Comparison of ENCODE assay signal across 8 cellular contexts in genomic region chr16:1771072-1771863, GRCh38. TPM values are rescaled to one million over a fixed set of nuclear protein-coding genes. Genes with fewer than 3 reads are reported as not detected.
DNase-seq lines count a peak whose midpoint lies in the region; TF ChIP-seq lines count a peak whose summit lies in the region.

TSS of gene NME3 (minus strand) at chr16:1771543. CDS start at chr16:1771534, 9 bp downstream.

- H3K9me3 Mint-ChIP-seq in type B pancreatic cell: no peaks in the 10 kb centered on the region

- no peaks in the 10 kb centered on the region for H3K27me3 Mint-ChIP-seq in type B pancreatic cell

- peaks cover 61% of the 10 kb centered on the region for H3K4me1 ChIP-seq in left ventricle myocardium inferior
- H3K4me1 ChIP-seq in prostate gland (replicated peaks): peaks cover 14% of the 10 kb centered on the region

- H3K27ac ChIP-seq in left ventricle myocardium inferior (replicated peaks) (peak within 1 kb of the TSS; percentile 95), prostate gland (peak within 1 kb of the TSS; percentile 84 to 96)

- H3K4me1 Mint-ChIP-seq in type B pancreatic cell (ENCODE audit: unreplicated experiment): no peaks in the 10 kb centered on the region

- TF ChIP-seq CTCF in left ventricle myocardium inferior (IDR thresholded peaks at IDR 0.05; ENCODE audit: borderline replicate concordance) (no peak), prostate gland (IDR thresholded peaks at IDR 0.05) (no peak), type B pancreatic cell (conservative IDR thresholded peaks at IDR 0.05) (no peak)

- H3K27ac Mint-ChIP-seq in type B pancreatic cell: peak within 1 kb of the TSS; percentile 95

- peaks cover 45% of the 10 kb centered on the region for H3K36me3 ChIP-seq in left ventricle myocardium inferior
- peaks cover 0 to 21% of the 10 kb centered on the region in 2 donors for H3K36me3 ChIP-seq in prostate gland

- peak; percentile 12 for TF ChIP-seq POLR2A in prostate gland (IDR thresholded peaks at IDR 0.05)

- 3% methylated on average over 34 of the region's 91 CpGs for WGBS in prostate gland

- H3K4me3 Mint-ChIP-seq in type B pancreatic cell: peak within 1 kb of the TSS; percentile 99

- intact Hi-C loops in left ventricle myocardium inferior (cut with micrococcal nuclease) (no loop called here), prostate gland (cut with DNase I) (no loop called here)

- H3K36me3 Mint-ChIP-seq in type B pancreatic cell: peaks cover 4% of the 10 kb centered on the region

- H3K27me3 ChIP-seq in left ventricle myocardium inferior (ENCODE audit: low read depth) (no peaks in the 10 kb centered on the region), prostate gland (replicated peaks; ENCODE audit: insufficient read depth) (no peaks in the 10 kb centered on the region)

- peak within 1 kb of the TSS; percentile 92 for H3K4me3 ChIP-seq in left ventricle myocardium inferior
- H3K4me3 ChIP-seq in prostate gland: peak within 1 kb of the TSS; percentile 83 to 86

- DNase-seq in DMS53 treated with DMSO at 0.1 percent for 48 hours (lab: John Stamatoyannopoulos, UW; ENCODE audit: unreplicated experiment) (peak; percentile 7), HT-29 (ENCODE audit: low spot score) (peak; percentile 69), T-helper 2 cell (peak; percentile 52 to 82 (median 67)), amniotic stem cell (lab: John Stamatoyannopoulos, UW) (peak; percentile 13), left ventricle myocardium inferior (peak; percentile 86), prostate gland (ENCODE audit: low spot score) (peak; percentile 69), type B pancreatic cell (ENCODE audit: extremely low spot score, unreplicated experiment) (no peak), NCI-H128 (lab: John Stamatoyannopoulos, UW; ENCODE audit: unreplicated experiment) (no peak)

- H3K9me3 ChIP-seq in left ventricle myocardium inferior (replicated peaks) (no peaks in the 10 kb centered on the region), prostate gland (no peaks in the 10 kb centered on the region)

RNA-seq across cellular contexts. Expression of gene NME3, which starts in this region (rescaled TPM):
- 186 and 224 TPM in 2 replicates for total RNA-seq in HT-29 (2014; rRNA removed; shearing (Covaris generic))
- total RNA-seq in left ventricle myocardium inferior (37.0 TPM), prostate gland (100 to 1,000 TPM; 135 to 252 TPM), type B pancreatic cell (ENCODE audit: low replicate concordance) (54.0 and 55.9 TPM in 2 replicates)

Comparison
In these comparisons a context has a peak if more than half of its experiments do, and no peak if none do; other contexts are left out.
1. DNase-seq: peak in DMS53 treated with DMSO at 0.1 percent for 48 hours (single experiment), HT-29 (single experiment), T-helper 2 cell (5 of 5), amniotic stem cell (single experiment), left ventricle myocardium inferior (single experiment) and prostate gland (single experiment); none in type B pancreatic cell (single experiment) and NCI-H128 (single experiment).